23 cellular contexts compared by ENCODE assay signal in genomic region chr11:69727266-69727665, GRCh38. TPM values are rescaled to one million over a fixed set of nuclear protein-coding genes. Genes with fewer than 3 reads are reported as not detected.
DNase-seq lines count a peak whose midpoint lies in the region; ATAC-seq and TF ChIP-seq lines count a peak whose summit lies in the region.
"Had no signal": no experiment of that assay in that cellular context is flagged by ENCODE, and none has a peak within 500 bp of the region (broad histone marks: within the 10 kb centered on the region; RNA-seq: fewer than 3 reads in every experiment).

No MANE protein-coding gene starts in this region.

- peaks cover 5% of the 10 kb centered on the region for H3K27me3 Mint-ChIP-seq in neural progenitor cell (ENCODE audit: insufficient read depth, low read depth)

- H4K20me1 ChIP-seq in neural progenitor cell (ENCODE audit: low read depth) = no peaks in the 10 kb centered on the region
- H4K20me1 ChIP-seq: BLaER1 had no signal

- H3K36me3 Mint-ChIP-seq in neural progenitor cell = no peaks in the 10 kb centered on the region
- H3K36me3 Mint-ChIP-seq: CD4-positive, CD25-positive, alpha-beta regulatory T cell; CD8-positive, alpha-beta T cell had no signal

- no peak overlapping the region for H3K4me3 Mint-ChIP-seq in neural progenitor cell
- H3K4me3 Mint-ChIP-seq: B cell; CD4-positive, CD25-positive, alpha-beta regulatory T cell; CD8-positive, alpha-beta T cell; H9 had no signal

- H3K27ac ChIP-seq in left ventricle myocardium inferior (replicated peaks) = no peak overlapping the region
- no peak overlapping the region for H3K27ac ChIP-seq in neural progenitor cell
- H3K27ac ChIP-seq in upper lobe of right lung = no peak overlapping the region
- H3K27ac ChIP-seq: 22Rv1, BLaER1, C4-2B, GM23248 had no signal

- H3K9ac ChIP-seq in neural progenitor cell = no peak overlapping the region
- H3K9ac ChIP-seq: BLaER1, GM23248 had no signal

- H3K4me3 ChIP-seq in left ventricle myocardium inferior (no peak overlapping the region), neural progenitor cell (no peak overlapping the region), upper lobe of right lung (no peak overlapping the region), foreskin fibroblast (ENCODE audit: low read depth in 1 of 2, low read length in 2 of 2) (no peak overlapping the region)
- H3K4me3 ChIP-seq: BLaER1, GM12878, GM23248 had no signal

- no peak overlapping the region for H3K4me2 ChIP-seq in neural progenitor cell
- H3K4me2 ChIP-seq: BLaER1 had no signal

- no peak overlapping the region for H2AFZ ChIP-seq in neural progenitor cell (replicated peaks)
- H2AFZ ChIP-seq: GM23248 had no signal

- H3K4me1 ChIP-seq in left ventricle myocardium inferior = no peaks in the 10 kb centered on the region
- no peaks in the 10 kb centered on the region for H3K4me1 ChIP-seq in neural progenitor cell
- H3K4me1 ChIP-seq in upper lobe of right lung = no peaks in the 10 kb centered on the region
- H3K4me1 ChIP-seq: BLaER1 had no signal

- H3K9me3 ChIP-seq in left ventricle myocardium inferior (replicated peaks) (no peaks in the 10 kb centered on the region), neural progenitor cell (ENCODE audit: low read depth) (no peaks in the 10 kb centered on the region), upper lobe of right lung (no peaks in the 10 kb centered on the region)
- H3K9me3 ChIP-seq: BLaER1, Caco-2 had no signal

- intact Hi-C loops in Right ventricle myocardium inferior (cut with DNase I) (no loop called here), left ventricle myocardium inferior (cut with micrococcal nuclease) (no loop called here), upper lobe of right lung (cut with DNase I) (no loop called here)

- ATAC-seq in Right ventricle myocardium inferior (no peak), esophagus mucosa (peak; percentile 9), upper lobe of right lung (peak; percentile 5)
- ATAC-seq: CD8-positive, alpha-beta T cell; GM12878; HCT116 had no signal

- TF ChIP-seq CTCF in left ventricle myocardium inferior (IDR thresholded peaks at IDR 0.05; ENCODE audit: borderline replicate concordance) (no peak), neural progenitor cell (IDR thresholded peaks at IDR 0.05) (no peak), upper lobe of right lung (IDR thresholded peaks at IDR 0.05) (no peak), foreskin fibroblast (IDR thresholded peaks at IDR 0.05; ENCODE audit: low read depth, low read length) (no peak)

- peak; percentile 23 for DNase-seq in Right ventricle myocardium inferior (ENCODE audit: missing footprints)
- no peak for DNase-seq in left ventricle myocardium inferior
- no peak for DNase-seq in neural progenitor cell (ENCODE audit: low spot score)
- no peak for DNase-seq in upper lobe of right lung
- DNase-seq in activated T-cell treated with anti-CD3 and anti-CD28 coated beads, Interleukin-2, amount 50 U/mL, for 48 hours = no peak
- DNase-seq in foreskin fibroblast = no peak
- DNase-seq in activated CD8-positive, alpha-beta memory T cell treated with anti-CD3 and anti-CD28 coated beads for 24 hours = no peak
- DNase-seq: Caco-2; CD4-positive, CD25-positive, alpha-beta regulatory T cell; CD8-positive, alpha-beta T cell; DMS153; DMS79; EL; GDM1; GM23248; H9 had no signal

- H3F3A ChIP-seq in neural progenitor cell (ENCODE audit: low read depth) = no peaks in the 10 kb centered on the region

- no peaks in the 10 kb centered on the region for H3K79me2 ChIP-seq in neural progenitor cell (ENCODE audit: low read depth)

- H3K27me3 ChIP-seq in left ventricle myocardium inferior (ENCODE audit: low read depth) = peaks cover 97% of the 10 kb centered on the region
- H3K27me3 ChIP-seq in neural progenitor cell = no peaks in the 10 kb centered on the region
- H3K27me3 ChIP-seq in upper lobe of right lung = peaks cover 27% of the 10 kb centered on the region

- peak overlapping the region; percentile 62 for H3K27ac Mint-ChIP-seq in neural progenitor cell
- H3K27ac Mint-ChIP-seq: B cell; CD4-positive, CD25-positive, alpha-beta regulatory T cell; CD8-positive, alpha-beta T cell; H9 had no signal

- H3K9me3 Mint-ChIP-seq in neural progenitor cell = no peaks in the 10 kb centered on the region
- H3K9me3 Mint-ChIP-seq: CD8-positive, alpha-beta T cell; H9 had no signal

- no peaks in the 10 kb centered on the region for H3K4me1 Mint-ChIP-seq in neural progenitor cell
- H3K4me1 Mint-ChIP-seq: B cell; CD4-positive, CD25-positive, alpha-beta regulatory T cell had no signal

- H3K36me3 ChIP-seq in left ventricle myocardium inferior (no peaks in the 10 kb centered on the region), neural progenitor cell (no peaks in the 10 kb centered on the region), upper lobe of right lung (no peaks in the 10 kb centered on the region)
- H3K36me3 ChIP-seq: BLaER1 had no signal

RNA-seq across cellular contexts. Expression of gene FGF19, which starts 23.4 kb away (rescaled TPM):
- total RNA-seq in Right ventricle myocardium inferior (not detected), left ventricle myocardium inferior (not detected), esophagus mucosa (not detected), neural progenitor cell (ENCODE audit: low replicate concordance) (0.09 TPM in 1 of 2 replicates, not detected in the other), upper lobe of right lung (not detected)
- total RNA-seq: B cell; CD4-positive, CD25-positive, alpha-beta regulatory T cell; CD8-positive, alpha-beta T cell; GM23248 had no signal

RNA-seq across cellular contexts. Expression of gene FGF4, which starts 47.9 kb away (rescaled TPM):
- total RNA-seq in Right ventricle myocardium inferior (not detected), left ventricle myocardium inferior (not detected), esophagus mucosa (not detected), neural progenitor cell (ENCODE audit: low replicate concordance) (0.22 TPM in 1 of 2 replicates, not detected in the other), upper lobe of right lung (not detected)
- total RNA-seq: B cell; Caco-2; CD4-positive, CD25-positive, alpha-beta regulatory T cell; CD8-positive, alpha-beta T cell; GM12878; GM23248 had no signal

RNA-seq across cellular contexts. Expression of gene LTO1, which starts 52.1 kb away (rescaled TPM):
- total RNA-seq in Right ventricle myocardium inferior = 9.2 TPM
- total RNA-seq in left ventricle myocardium inferior = 8.9 TPM
- 12.1 TPM for total RNA-seq in esophagus mucosa
- 11.9 and 21.6 TPM in 2 replicates for total RNA-seq in neural progenitor cell (ENCODE audit: low replicate concordance)
- 25.7 TPM for total RNA-seq in upper lobe of right lung
